In the genomic region with DNA sequence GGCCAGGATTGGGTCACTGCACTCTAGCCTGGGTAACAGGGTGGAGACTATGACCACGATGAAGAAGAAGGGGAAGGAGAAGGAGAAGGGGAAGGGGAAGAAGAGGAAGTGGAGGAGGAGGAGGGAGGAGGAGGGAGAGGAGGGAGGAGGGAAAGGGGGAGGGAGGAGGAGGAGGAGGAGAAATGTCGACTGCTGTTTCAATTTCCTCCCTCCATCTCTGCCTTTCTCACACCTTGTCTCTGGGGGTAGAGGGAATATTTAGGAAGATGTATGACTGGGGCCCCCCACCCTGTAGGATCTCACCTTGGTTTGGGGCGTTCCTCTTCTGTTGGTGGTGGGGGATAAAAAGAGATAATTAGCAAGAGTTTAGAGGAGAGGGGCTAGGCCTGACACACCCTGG, we compare ENCODE assay signal across 24 cellular contexts. TPM values are rescaled to one million over a fixed set of nuclear protein-coding genes. Genes with fewer than 3 reads are reported as not detected.
A peak's percentile ranks its signal among the peaks of the same experiment; 100 is the strongest.
DNase-seq lines count a peak whose midpoint lies in the region; ATAC-seq, FAIRE-seq and TF ChIP-seq lines count a peak whose summit lies in the region.
"Had no signal": no experiment of that assay in that cellular context is flagged by ENCODE, and none has a peak within 500 bp of the region (broad histone marks: within the 10 kb centered on the region; RNA-seq: fewer than 3 reads in every experiment).

No MANE protein-coding gene starts in this region.

- no TSS peak for BruUV-seq in OCI-LY7 (replicated peaks; lab: Mats Ljungman, UMichigan)

- DNase-seq in A549 (ENCODE audit: low read depth in 1 of 2, low spot score in 1 of 2): no peak
- DNase-seq in OCI-LY7 (ENCODE audit: low spot score): no peak
- DNase-seq in GM23248: no peak
- no peak for DNase-seq in uterus
- no peak for DNase-seq in NCI-H774 (lab: John Stamatoyannopoulos, UW)
- DNase-seq: activated CD4-positive, alpha-beta T cell treated with anti-CD3 and anti-CD28 coated beads, Interleukin-2, amount 10 ng/mL, durations not matched to agents 7 days and 5 days; foreskin keratinocyte; NCI-H146; NCI-H2171 treated with DMSO at 0.1 percent for 48 hours; NCI-H69; small intestine; stimulated activated CD4-positive, alpha-beta T cell treated with anti-CD3 and anti-CD28 coated beads, Interleukin-4, amount 100 ng/mL, for 1 hour; SW 1271 had no signal

- no peak for ATAC-seq in A549
- ATAC-seq in HG02678 (IDR thresholded peaks at IDR 0.05; ENCODE audit: unreplicated experiment): no peak
- ATAC-seq: natural killer cell treated with Interleukin-12 subunit alpha and Interleukin-12 subunit beta and Interleukin-15 and Interleukin-18, amount 100 ng/mL, for 72 hours had no signal

- H3K9me2 ChIP-seq in OCI-LY7 (ENCODE audit: insufficient read depth, low read length) (no peaks in the 10 kb centered on the region), GM23248 (ENCODE audit: insufficient read depth) (no peaks in the 10 kb centered on the region)

- intact Hi-C loops in OCI-LY7 (cut with micrococcal nuclease; ENCODE audit: unreplicated experiment): no loop called here
- intact Hi-C loops in dendritic cell treated with granulocyte-macrophage colony-stimulating factor and Interleukin-4, amounts not matched to agents 40 ng/mL and 50 ng/mL, for 4 days (cut with micrococcal nuclease): loop anchor here (10.0 kb wide), 1 partner anchor 150 kb away; no protein-coding TSS in a partner anchor
- intact Hi-C loops in uterus (cut with DNase I; ENCODE audit: low total_unique reads): no loop called here

- TF ChIP-seq RAD21 in A549 (conservative IDR thresholded peaks at IDR 0.05 in 1 of 2, IDR thresholded peaks at IDR 0.05 in 1 of 2): no peak

- no peaks in the 10 kb centered on the region for H3F3A ChIP-seq in GM23248 (ENCODE audit: insufficient read depth)

- H3K79me2 ChIP-seq in OCI-LY7 (ENCODE audit: insufficient read depth, low read depth, low read length) (no peaks in the 10 kb centered on the region), GM23248 (ENCODE audit: insufficient read depth) (no peaks in the 10 kb centered on the region)

- no peak for TF ChIP-seq EP300 in A549 (IDR thresholded peaks at IDR 0.05)

- H3K9ac ChIP-seq in GM23248: no peak overlapping the region

- no peak overlapping the region for H3K4me3 Mint-ChIP-seq in dendritic cell treated with granulocyte-macrophage colony-stimulating factor and Interleukin-4, amounts not matched to agents 40 ng/mL and 50 ng/mL, for 4 days
- H3K4me3 Mint-ChIP-seq: activated CD4-positive, alpha-beta T cell treated with anti-CD3 and anti-CD28 coated beads, Interleukin-2, amount 10 ng/mL, durations not matched to agents 7 days and 5 days had no signal

- H3K9me3 Mint-ChIP-seq in dendritic cell treated with granulocyte-macrophage colony-stimulating factor and Interleukin-4, amounts not matched to agents 40 ng/mL and 50 ng/mL, for 4 days: no peaks in the 10 kb centered on the region
- H3K9me3 Mint-ChIP-seq: activated CD4-positive, alpha-beta T cell treated with anti-CD3 and anti-CD28 coated beads, Interleukin-2, amount 10 ng/mL, durations not matched to agents 7 days and 5 days; CD4-positive, alpha-beta memory T cell; natural killer cell treated with Interleukin-12 subunit alpha and Interleukin-12 subunit beta and Interleukin-15 and Interleukin-18, amount 100 ng/mL, for 72 hours had no signal

- H3K36me3 ChIP-seq in HEK293 (ENCODE audit: control insufficient read depth in 2 of 2, insufficient read depth in 1 of 2, low read length in 2 of 2): no peaks in the 10 kb centered on the region
- H3K36me3 ChIP-seq in OCI-LY7 (ENCODE audit: insufficient read depth, low read length): no peaks in the 10 kb centered on the region
- no peaks in the 10 kb centered on the region for H3K36me3 ChIP-seq in GM23248 (ENCODE audit: low read depth)
- H3K36me3 ChIP-seq in uterus: no peaks in the 10 kb centered on the region
- H3K36me3 ChIP-seq: prostate gland had no signal

- no peak overlapping the region for H3K4me3 ChIP-seq in A549
- no peak overlapping the region for H3K4me3 ChIP-seq in HEK293 (ENCODE audit: low read depth, low read length)
- no peak overlapping the region for H3K4me3 ChIP-seq in OCI-LY7 (ENCODE audit: low read depth, low read length, poor library complexity, severe bottlenecking)
- H3K4me3 ChIP-seq in GM23248: no peak overlapping the region
- H3K4me3 ChIP-seq in uterus: no peak overlapping the region
- H3K4me3 ChIP-seq: prostate gland had no signal

- TF ChIP-seq CTCF in A549 (IDR thresholded peaks at IDR 0.05) (no peak), HEK293 (tag by site-specific recombination; IDR thresholded peaks at IDR 0.05) (no peak), OCI-LY7 (conservative IDR thresholded peaks at IDR 0.05; ENCODE audit: low read length) (no peak), uterus (IDR thresholded peaks at IDR 0.05) (no peak)

- CTCF ChIA-PET in A549 (lab: Yijun Ruan, JAX): interaction anchor here (0.6 to 6.5 kb wide), 13 partner anchors 9 to 486 kb away, joined by 3 to 123 read pairs (median 14); a partner anchor contains a TSS
- CTCF ChIA-PET in HEK293 (lab: Yijun Ruan, JAX): interaction anchor here (0.7 to 6.4 kb wide), 4 partner anchors 14 to 42 kb away, joined by 4 to 107 read pairs (median 28); a partner anchor contains a TSS
- CTCF ChIA-PET in OCI-LY7 (lab: Charles Lee; ENCODE audit: unreplicated experiment): no interaction called here

- H3K27me3 Mint-ChIP-seq in dendritic cell treated with granulocyte-macrophage colony-stimulating factor and Interleukin-4, amounts not matched to agents 40 ng/mL and 50 ng/mL, for 4 days: peaks cover 75% of the 10 kb centered on the region

- FAIRE-seq in A549 (lab: Jason Lieb, UNC): no peak
- FAIRE-seq: small intestine, TTC549, urothelium cell line had no signal

- no peak overlapping the region for H2AFZ ChIP-seq in OCI-LY7 (ENCODE audit: low read length)
- no peak overlapping the region for H2AFZ ChIP-seq in GM23248

- WGBS in A549 (ENCODE audit: missing lambda C conversion rate): 39% methylated on average over 3 of the region's 3 CpGs
- WGBS in GM23248 (ENCODE audit: low coverage in 1 of 2, low lambda C conversion rate in 2 of 2, missing lambda C conversion rate in 2 of 2), 2 experiments: 27 to 28% methylated on average over 2 to 3 of the region's 3 CpGs

- in situ Hi-C loops in GM23248 (cut with MboI): loop anchor here (10.0 to 25.0 kb wide), 2 partner anchors 270 to 492 kb away; a partner anchor contains a TSS

- H3K4me1 ChIP-seq in A549: peaks cover 37% of the 10 kb centered on the region
- no peaks in the 10 kb centered on the region for H3K4me1 ChIP-seq in HEK293 (ENCODE audit: control insufficient read depth, insufficient read depth, low read length)
- H3K4me1 ChIP-seq in OCI-LY7 (ENCODE audit: insufficient read depth, low read length, poor library complexity, severe bottlenecking): peaks cover 44% of the 10 kb centered on the region
- no peaks in the 10 kb centered on the region for H3K4me1 ChIP-seq in GM23248 (ENCODE audit: insufficient read depth)
- H3K4me1 ChIP-seq in uterus: peaks cover 0 to 3% of the 10 kb centered on the region in 2 donors
- H3K4me1 ChIP-seq: foreskin keratinocyte had no signal

- H3K36me3 Mint-ChIP-seq in dendritic cell treated with granulocyte-macrophage colony-stimulating factor and Interleukin-4, amounts not matched to agents 40 ng/mL and 50 ng/mL, for 4 days (ENCODE audit: low read depth): no peaks in the 10 kb centered on the region
- H3K36me3 Mint-ChIP-seq: CD4-positive, alpha-beta memory T cell; natural killer cell treated with Interleukin-12 subunit alpha and Interleukin-12 subunit beta and Interleukin-15 and Interleukin-18, amount 100 ng/mL, for 72 hours had no signal

- POLR2A ChIA-PET in A549 (lab: Yijun Ruan, JAX): no interaction called here
- POLR2A ChIA-PET in HEK293 (lab: Yijun Ruan, JAX): interaction anchor here (0.6 to 1.5 kb wide), 3 partner anchors 11 to 27 kb away, joined by 3 read pairs; no protein-coding TSS in a partner anchor
- POLR2A ChIA-PET in OCI-LY7 (lab: Charles Lee): no interaction called here

- H3K27me3 ChIP-seq in GM23248 (replicated peaks; ENCODE audit: insufficient read depth): peaks cover 27% of the 10 kb centered on the region
- peaks cover 19 to 56% of the 10 kb centered on the region in 2 donors for H3K27me3 ChIP-seq in uterus

- no peaks in the 10 kb centered on the region for H3K9me3 ChIP-seq in A549
- H3K9me3 ChIP-seq in HEK293 (ENCODE audit: control insufficient read depth, insufficient read depth, low read depth, low read length): no peaks in the 10 kb centered on the region
- H3K9me3 ChIP-seq in OCI-LY7 (ENCODE audit: low read length): no peaks in the 10 kb centered on the region
- no peaks in the 10 kb centered on the region for H3K9me3 ChIP-seq in GM23248 (ENCODE audit: low read depth)
- H3K9me3 ChIP-seq in uterus: no peaks in the 10 kb centered on the region
- H3K9me3 ChIP-seq: prostate gland had no signal

- no peaks in the 10 kb centered on the region for H4K20me1 ChIP-seq in OCI-LY7 (ENCODE audit: insufficient read depth, low read length)
- no peaks in the 10 kb centered on the region for H4K20me1 ChIP-seq in GM23248 (ENCODE audit: insufficient read depth)

- peak overlapping the region in 1 of 2 experiments; percentile 92; a peak in 2 of 6 replicates for H3K27ac ChIP-seq in A549
- H3K27ac ChIP-seq in HEK293 (ENCODE audit: extremely low read depth, low read depth, low read length): no peak overlapping the region
- no peak overlapping the region for H3K27ac ChIP-seq in OCI-LY7 (ENCODE audit: low read depth, low read length, poor library complexity, severe bottlenecking)
- no peak overlapping the region for H3K27ac ChIP-seq in GM23248
- H3K27ac ChIP-seq in uterus: no peak overlapping the region
- H3K27ac ChIP-seq: epithelial cell of prostate, foreskin keratinocyte, prostate gland had no signal

- TF ChIP-seq POLR2A in A549 (IDR thresholded peaks at IDR 0.05; ENCODE audit: low read length) (no peak), uterus (IDR thresholded peaks at IDR 0.05) (no peak)

- peaks cover 26% of the 10 kb centered on the region for H3K4me1 Mint-ChIP-seq in dendritic cell treated with granulocyte-macrophage colony-stimulating factor and Interleukin-4, amounts not matched to agents 40 ng/mL and 50 ng/mL, for 4 days (ENCODE audit: low read depth)

- peak overlapping the region; percentile 9 for H3K27ac Mint-ChIP-seq in dendritic cell treated with granulocyte-macrophage colony-stimulating factor and Interleukin-4, amounts not matched to agents 40 ng/mL and 50 ng/mL, for 4 days
- H3K27ac Mint-ChIP-seq: activated CD4-positive, alpha-beta T cell treated with anti-CD3 and anti-CD28 coated beads, Interleukin-2, amount 10 ng/mL, durations not matched to agents 7 days and 5 days; natural killer cell treated with Interleukin-12 subunit alpha and Interleukin-12 subunit beta and Interleukin-15 and Interleukin-18, amount 100 ng/mL, for 72 hours had no signal

- H3K4me2 ChIP-seq in A549: peak overlapping the region; percentile 84
- H3K4me2 ChIP-seq in OCI-LY7 (ENCODE audit: low read length): peak overlapping the region; percentile 13; the same call in 1 of the 2 replicates
- H3K4me2 ChIP-seq in GM23248 (ENCODE audit: unreplicated experiment): no peak overlapping the region

RNA-seq across cellular contexts. Expression of a gene that starts 3.8 kb away (rescaled TPM):
- polyA plus RNA-seq in A549 (2011; rRNA removed): 73.0 and 140 TPM in 2 replicates
- polyA plus RNA-seq in A549 (2012; cell fraction: cytosol; rRNA removed): 109 and 136 TPM in 2 replicates
- 47.2 and 53.6 TPM in 2 replicates for polyA plus RNA-seq in A549 (2012; cell fraction: nucleus; rRNA removed)
- polyA plus RNA-seq in A549 (2017; fragmentation: RNase III; extraction: RNeasy Plus Mini Kit Qiagen cat#74134 plus additional on column Dnase treatment): 118 to 155 TPM (median 155 TPM) in 3 replicates
- 18.7 and 22.6 TPM in 2 replicates for polyA minus RNA-seq in A549 (2011; rRNA and poly(A)+ RNA removed)
- 17.6 and 21.9 TPM in 2 replicates for total RNA-seq in OCI-LY7 (2014; rRNA removed; shearing (Covaris generic))
- 11.2 and 11.6 TPM in 2 replicates for total RNA-seq in OCI-LY7 (2022)
- 0.76 TPM in 1 of 2 replicates, not detected in the other for total RNA-seq in GM23248 (2014; rRNA removed; shearing (Covaris generic))
- 1.3 and 1.8 TPM in 2 replicates for polyA plus RNA-seq in GM23248 (2016; fragmentation: Nextera tagmentation; extraction: Ambion mirVana)
- 1 to 10 TPM in 2 of 4 donors, not detected in 2; 2.5 to 9.3 TPM for total RNA-seq in uterus
- total RNA-seq: CD4-positive, alpha-beta memory T cell; mesenteric fat pad; natural killer cell treated with Interleukin-12 subunit alpha and Interleukin-12 subunit beta and Interleukin-15 and Interleukin-18, amount 100 ng/mL, for 72 hours had no signal
- polyA plus RNA-seq: CD4-positive, alpha-beta memory T cell had no signal

RNA-seq across cellular contexts. Expression of a gene that starts 12.3 kb away (rescaled TPM):
- polyA plus RNA-seq in A549 (2011; rRNA removed): 4.0 and 7.8 TPM in 2 replicates
- 9.2 and 10.6 TPM in 2 replicates for polyA plus RNA-seq in A549 (2012; cell fraction: cytosol; rRNA removed)
- 6.0 and 6.9 TPM in 2 replicates for polyA plus RNA-seq in A549 (2012; cell fraction: nucleus; rRNA removed)
- polyA plus RNA-seq in A549 (2017; fragmentation: RNase III; extraction: RNeasy Plus Mini Kit Qiagen cat#74134 plus additional on column Dnase treatment): 6.2 to 7.2 TPM (median 6.5 TPM) in 3 replicates
- polyA minus RNA-seq in A549 (2011; rRNA and poly(A)+ RNA removed): 0.63 and 1.4 TPM in 2 replicates
- 2.6 TPM in 1 of 2 replicates, not detected in the other for total RNA-seq in OCI-LY7 (2014; rRNA removed; shearing (Covaris generic))
- not detected in 2 replicates for total RNA-seq in OCI-LY7 (2022)
- total RNA-seq in GM23248 (2014; rRNA removed; shearing (Covaris generic)): not detected in 2 replicates
- polyA plus RNA-seq in GM23248 (2016; fragmentation: Nextera tagmentation; extraction: Ambion mirVana): 0.35 TPM in 1 of 2 replicates, not detected in the other
- 1 to 10 TPM in 1 of 4 donors, under 1 TPM in 1, not detected in 2; 0.55 to 3.3 TPM for total RNA-seq in uterus
- total RNA-seq: activated CD4-positive, alpha-beta T cell treated with anti-CD3 and anti-CD28 coated beads, Interleukin-2, amount 10 ng/mL, durations not matched to agents 7 days and 5 days; CD4-positive, alpha-beta memory T cell; mesenteric fat pad; natural killer cell treated with Interleukin-12 subunit alpha and Interleukin-12 subunit beta and Interleukin-15 and Interleukin-18, amount 100 ng/mL, for 72 hours had no signal
- polyA plus RNA-seq: CD4-positive, alpha-beta memory T cell had no signal

RNA-seq across cellular contexts. Expression of a gene that starts 21.2 kb away (rescaled TPM):
- polyA plus RNA-seq in A549 (2011; rRNA removed) (3.1 and 4.0 TPM in 2 replicates), A549 (2017; fragmentation: RNase III; extraction: RNeasy Plus Mini Kit Qiagen cat#74134 plus additional on column Dnase treatment) (3.7 to 5.4 TPM (median 5.3 TPM) in 3 replicates), GM23248 (2016; fragmentation: Nextera tagmentation; extraction: Ambion mirVana) (0.39 and 0.47 TPM in 2 replicates)
- 4.2 and 4.7 TPM in 2 replicates for polyA plus RNA-seq in A549 (2012; cell fraction: cytosol; rRNA removed)
- 21.3 and 24.1 TPM in 2 replicates for polyA plus RNA-seq in A549 (2012; cell fraction: nucleus; rRNA removed)
- 2.8 and 3.4 TPM in 2 replicates for polyA minus RNA-seq in A549 (2011; rRNA and poly(A)+ RNA removed)
- 0.85 and 2.8 TPM in 2 replicates for total RNA-seq in OCI-LY7 (2014; rRNA removed; shearing (Covaris generic))
- total RNA-seq in OCI-LY7 (2022) (2.2 and 2.5 TPM in 2 replicates), uterus (1 to 10 TPM in 3 of 4 donors, not detected in 1; 3.1 to 4.4 (median 3.9) TPM)
- total RNA-seq in GM23248 (2014; rRNA removed; shearing (Covaris generic)): 0.22 and 0.25 TPM in 2 replicates
- total RNA-seq: activated CD4-positive, alpha-beta T cell treated with anti-CD3 and anti-CD28 coated beads, Interleukin-2, amount 10 ng/mL, durations not matched to agents 7 days and 5 days; CD4-positive, alpha-beta memory T cell; natural killer cell treated with Interleukin-12 subunit alpha and Interleukin-12 subunit beta and Interleukin-15 and Interleukin-18, amount 100 ng/mL, for 72 hours had no signal

RNA-seq across cellular contexts. Expression of a gene that starts 27.8 kb away (rescaled TPM):
- polyA plus RNA-seq in A549 (2011; rRNA removed) (18.0 and 22.0 TPM in 2 replicates), A549 (2017; fragmentation: RNase III; extraction: RNeasy Plus Mini Kit Qiagen cat#74134 plus additional on column Dnase treatment) (62.1 to 70.3 TPM (median 70.2 TPM) in 3 replicates), GM23248 (2016; fragmentation: Nextera tagmentation; extraction: Ambion mirVana) (16.4 and 17.3 TPM in 2 replicates)
- polyA plus RNA-seq in A549 (2012; cell fraction: cytosol; rRNA removed): 64.3 and 73.9 TPM in 2 replicates
- 423 and 463 TPM in 2 replicates for polyA plus RNA-seq in A549 (2012; cell fraction: nucleus; rRNA removed)
- 19.0 and 20.4 TPM in 2 replicates for polyA minus RNA-seq in A549 (2011; rRNA and poly(A)+ RNA removed)
- 194 and 211 TPM in 2 replicates for total RNA-seq in OCI-LY7 (2014; rRNA removed; shearing (Covaris generic))
- total RNA-seq in OCI-LY7 (2022) (177 and 186 TPM in 2 replicates), uterus (100 to 1,000 TPM in 2 of 4 donors, 10 to 100 TPM in 2; 43.5 to 288 (median 116) TPM)
- total RNA-seq in GM23248 (2014; rRNA removed; shearing (Covaris generic)): 66.9 and 82.5 TPM in 2 replicates

RNA-seq across cellular contexts. Expression of a gene that starts 34.8 kb away (rescaled TPM):
- polyA plus RNA-seq in A549 (2011; rRNA removed): 0.23 and 0.69 TPM in 2 replicates
- polyA plus RNA-seq in A549 (2012; cell fraction: cytosol; rRNA removed): 0.14 and 0.22 TPM in 2 replicates
- 1.1 and 1.8 TPM in 2 replicates for polyA plus RNA-seq in A549 (2012; cell fraction: nucleus; rRNA removed)
- 0.43 to 0.65 TPM (median 0.63 TPM) in 3 replicates for polyA plus RNA-seq in A549 (2017; fragmentation: RNase III; extraction: RNeasy Plus Mini Kit Qiagen cat#74134 plus additional on column Dnase treatment)
- polyA minus RNA-seq in A549 (2011; rRNA and poly(A)+ RNA removed): 0.08 and 0.44 TPM in 2 replicates
- 0.44 TPM in 1 of 2 replicates, not detected in the other for total RNA-seq in OCI-LY7 (2014; rRNA removed; shearing (Covaris generic))
- total RNA-seq in OCI-LY7 (2022): 0.84 and 1.3 TPM in 2 replicates
- not detected in 2 replicates for total RNA-seq in GM23248 (2014; rRNA removed; shearing (Covaris generic))
- polyA plus RNA-seq in GM23248 (2016; fragmentation: Nextera tagmentation; extraction: Ambion mirVana): 0.28 and 0.38 TPM in 2 replicates
- under 1 TPM in 1 of 4 donors, not detected in 3; 0.35 TPM for total RNA-seq in uterus
- total RNA-seq: CD4-positive, alpha-beta memory T cell; LHCN-M2; mesenteric fat pad; natural killer cell treated with Interleukin-12 subunit alpha and Interleukin-12 subunit beta and Interleukin-15 and Interleukin-18, amount 100 ng/mL, for 72 hours had no signal
